ENCODE assay signal across 1 cellular context in the genomic region with DNA sequence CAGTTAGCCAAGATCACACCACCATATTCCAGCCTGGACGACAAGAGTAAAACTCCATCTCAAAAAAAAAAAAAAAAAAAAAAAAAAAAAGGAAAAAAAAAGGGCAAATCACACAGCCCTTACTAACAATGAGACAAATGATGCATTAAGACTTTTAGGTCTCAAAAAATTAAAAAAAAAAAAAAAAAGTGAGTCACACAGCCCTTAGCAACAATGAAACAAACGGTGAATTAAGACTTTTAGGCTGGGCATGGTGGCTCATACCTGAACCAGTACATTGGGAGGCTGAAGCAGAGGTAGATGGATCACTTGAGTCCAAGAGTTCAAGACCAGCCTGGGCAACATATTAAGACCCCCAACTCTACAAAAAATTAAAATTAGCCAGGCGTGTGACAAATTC.
TF ChIP-seq lines count a peak whose summit lies in the region.

No MANE protein-coding gene starts in this region.

TF ChIP-seq in HEK293, 187 proteins besides CTCF, POLR2A, EP300 and RAD21 (continued from another document):
- TF ChIP-seq, protein P1, sequence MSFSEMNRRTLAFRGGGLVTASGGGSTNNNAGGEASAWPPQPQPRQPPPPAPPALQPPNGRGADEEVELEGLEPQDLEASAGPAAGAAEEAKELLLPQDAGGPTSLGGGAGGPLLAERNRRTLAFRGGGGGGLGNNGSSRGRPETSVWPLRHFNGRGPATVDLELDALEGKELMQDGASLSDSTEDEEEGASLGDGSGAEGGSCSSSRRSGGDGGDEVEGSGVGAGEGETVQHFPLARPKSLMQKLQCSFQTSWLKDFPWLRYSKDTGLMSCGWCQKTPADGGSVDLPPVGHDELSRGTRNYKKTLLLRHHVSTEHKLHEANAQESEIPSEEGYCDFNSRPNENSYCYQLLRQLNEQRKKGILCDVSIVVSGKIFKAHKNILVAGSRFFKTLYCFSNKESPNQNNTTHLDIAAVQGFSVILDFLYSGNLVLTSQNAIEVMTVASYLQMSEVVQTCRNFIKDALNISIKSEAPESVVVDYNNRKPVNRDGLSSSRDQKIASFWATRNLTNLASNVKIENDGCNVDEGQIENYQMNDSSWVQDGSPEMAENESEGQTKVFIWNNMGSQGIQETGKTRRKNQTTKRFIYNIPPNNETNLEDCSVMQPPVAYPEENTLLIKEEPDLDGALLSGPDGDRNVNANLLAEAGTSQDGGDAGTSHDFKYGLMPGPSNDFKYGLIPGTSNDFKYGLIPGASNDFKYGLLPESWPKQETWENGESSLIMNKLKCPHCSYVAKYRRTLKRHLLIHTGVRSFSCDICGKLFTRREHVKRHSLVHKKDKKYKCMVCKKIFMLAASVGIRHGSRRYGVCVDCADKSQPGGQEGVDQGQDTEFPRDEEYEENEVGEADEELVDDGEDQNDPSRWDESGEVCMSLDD (tag by site-specific recombination; IDR thresholded peaks at IDR 0.05), result no peak
